ENCODE assay signal across 9 cellular contexts in the genomic region with DNA sequence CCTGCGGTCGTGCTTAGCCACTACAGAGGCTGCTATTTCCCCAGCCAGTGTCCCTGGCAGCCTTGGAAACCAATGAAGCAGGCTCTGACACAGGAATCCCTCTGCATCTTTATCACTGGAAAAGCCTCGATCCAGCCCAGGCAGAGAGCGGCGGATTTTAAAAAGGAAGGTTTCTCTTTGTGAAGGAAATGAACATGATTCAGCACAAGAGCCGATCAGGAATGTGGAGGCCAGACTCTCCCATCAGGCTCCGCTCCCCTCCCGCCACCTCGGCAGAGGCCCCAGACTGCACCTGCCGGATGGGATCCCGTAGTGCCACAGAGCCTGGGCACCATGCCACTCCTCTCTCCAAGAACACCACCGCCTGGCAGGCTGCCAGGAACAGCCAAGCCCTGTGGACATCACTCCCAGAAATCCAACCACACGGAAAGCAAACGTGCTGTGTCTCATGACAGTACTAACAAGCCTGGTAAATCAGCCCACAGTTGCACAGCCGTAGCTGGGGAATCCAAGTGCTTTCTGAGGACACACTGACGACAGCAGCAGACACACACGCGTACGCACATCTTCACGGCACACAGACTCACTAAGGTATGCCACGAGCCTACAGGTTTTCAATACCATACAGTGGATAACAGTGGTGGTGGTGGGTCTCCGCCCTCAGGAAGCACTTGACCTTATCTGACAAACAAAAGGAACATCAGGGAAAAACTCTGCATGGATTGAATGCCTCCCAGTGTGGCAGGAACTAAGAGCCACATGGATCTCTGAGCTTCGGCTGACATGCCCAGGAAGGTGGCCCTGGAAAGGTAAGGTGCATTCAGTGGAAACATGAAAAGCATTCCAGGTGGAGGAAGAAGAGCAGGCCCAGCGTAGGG. TPM values are rescaled to one million over a fixed set of nuclear protein-coding genes. Genes with fewer than 3 reads are reported as not detected.
A peak's percentile ranks its signal among the peaks of the same experiment; 100 is the strongest.
DNase-seq lines count a peak whose midpoint lies in the region; ATAC-seq and TF ChIP-seq lines count a peak whose summit lies in the region.
"Had no signal": no experiment of that assay in that cellular context is flagged by ENCODE, and none has a peak within 500 bp of the region (broad histone marks: within the 10 kb centered on the region; RNA-seq: fewer than 3 reads in every experiment).

No MANE protein-coding gene starts in this region.

- peak overlapping the region; percentile 13 for H3K27ac ChIP-seq in iPS-18a (ENCODE audit: low read length)

- no peak for TF ChIP-seq CTCF in brain (conservative IDR thresholded peaks at IDR 0.05)

- H3K36me3 ChIP-seq in iPS-18a (ENCODE audit: control insufficient read depth, low read depth, low read length) (no peaks in the 10 kb centered on the region), skeletal muscle satellite cell (ENCODE audit: insufficient read depth, low read length) (no peaks in the 10 kb centered on the region)

- no peaks in the 10 kb centered on the region for H3K36me3 Mint-ChIP-seq in brain

- H3K4me3 ChIP-seq in iPS-18a (ENCODE audit: low read length) = no peak overlapping the region
- peak overlapping the region; percentile 44 for H3K4me3 ChIP-seq in skeletal muscle satellite cell (ENCODE audit: low read length)

- H3K4me1 ChIP-seq in iPS-18a (ENCODE audit: control insufficient read depth, low read depth, low read length) (peaks cover 52% of the 10 kb centered on the region), skeletal muscle satellite cell (ENCODE audit: control insufficient read depth, insufficient read depth, low read length) (peaks cover 16% of the 10 kb centered on the region)

- peak overlapping the region; percentile 28 for H3K9ac ChIP-seq in iPS-18a (ENCODE audit: low read length)
- peak overlapping the region; percentile 65 for H3K9ac ChIP-seq in skeletal muscle satellite cell (ENCODE audit: low read depth, low read length)

- peak overlapping the region; percentile 93 to 99 (median 99) for H3K27ac Mint-ChIP-seq in brain

- no peaks in the 10 kb centered on the region for H3K9me3 Mint-ChIP-seq in brain

- DNase-seq in AG08396 (ENCODE audit: low spot score) (peak; percentile 56), NCI-H1436 treated with DMSO at 0.1 percent for 48 hours (lab: John Stamatoyannopoulos, UW) (peak; percentile 76)
- DNase-seq: DND-41 had no signal

- H3K4me1 Mint-ChIP-seq in brain = peaks cover 84% of the 10 kb centered on the region

- ATAC-seq in GM18870 (IDR thresholded peaks at IDR 0.05; ENCODE audit: unreplicated experiment) (no peak), HG02884 (IDR thresholded peaks at IDR 0.05; ENCODE audit: unreplicated experiment) (no peak), HG03432 (IDR thresholded peaks at IDR 0.05; ENCODE audit: unreplicated experiment) (no peak)

- H3K4me3 Mint-ChIP-seq in brain = peak overlapping the region; percentile 51 to 84 (median 72)

- H3K27me3 ChIP-seq in iPS-18a (ENCODE audit: control insufficient read depth, insufficient read depth, low read length) (peaks cover 21% of the 10 kb centered on the region), skeletal muscle satellite cell (ENCODE audit: control insufficient read depth, insufficient read depth, low read length) (peaks cover 24% of the 10 kb centered on the region)

- no peaks in the 10 kb centered on the region for H3K27me3 Mint-ChIP-seq in brain

- H3K9me3 ChIP-seq in iPS-18a (ENCODE audit: control insufficient read depth, low read depth, low read length) = no peaks in the 10 kb centered on the region
- H3K9me3 ChIP-seq in skeletal muscle satellite cell (replicated peaks; ENCODE audit: low read length) = no peaks in the 10 kb centered on the region

- H3K4me2 ChIP-seq in skeletal muscle satellite cell (ENCODE audit: low read length) = peak overlapping the region; percentile 72

RNA-seq across cellular contexts. Expression of a gene that starts 5.4 kb away (rescaled TPM):
- polyA plus RNA-seq in brain (ENCODE audit: insufficient read depth, low read depth, low replicate concordance) = 38.0 TPM
- 0.51 and 0.87 TPM in 2 replicates for total RNA-seq in skeletal muscle satellite cell (2012; rRNA removed)
